6 cellular contexts compared by ENCODE assay signal in the genomic region with DNA sequence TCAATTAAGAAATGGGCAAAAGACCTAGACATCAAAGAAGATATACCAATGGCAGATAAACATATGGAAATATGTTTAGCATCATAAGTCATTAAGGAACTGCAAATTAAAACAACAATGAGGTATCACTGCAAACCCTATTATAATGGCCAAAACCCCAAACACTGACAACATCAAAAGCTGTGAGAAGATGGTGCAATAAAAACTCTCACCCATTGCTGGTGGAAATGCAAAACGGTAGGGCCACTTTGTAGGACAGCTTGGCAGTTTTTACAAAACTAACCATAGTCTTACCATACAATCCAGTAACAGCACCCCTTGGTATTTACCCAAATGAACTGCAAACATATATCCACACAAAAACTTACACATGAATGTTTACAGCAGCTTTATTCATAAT.
"Had no signal": no experiment of that assay in that cellular context is flagged by ENCODE, and none has a peak within 500 bp of the region (broad histone marks: within the 10 kb centered on the region; RNA-seq: fewer than 3 reads in every experiment).

No MANE protein-coding gene starts in this region.

- FAIRE-seq: G401.6, GM12878, GM18507, GM19239 had no signal

- DNase-seq: GDM1, GF-D8 had no signal

- ATAC-seq: GM12878 had no signal
